8 cellular contexts compared by ENCODE assay signal in the genomic region with DNA sequence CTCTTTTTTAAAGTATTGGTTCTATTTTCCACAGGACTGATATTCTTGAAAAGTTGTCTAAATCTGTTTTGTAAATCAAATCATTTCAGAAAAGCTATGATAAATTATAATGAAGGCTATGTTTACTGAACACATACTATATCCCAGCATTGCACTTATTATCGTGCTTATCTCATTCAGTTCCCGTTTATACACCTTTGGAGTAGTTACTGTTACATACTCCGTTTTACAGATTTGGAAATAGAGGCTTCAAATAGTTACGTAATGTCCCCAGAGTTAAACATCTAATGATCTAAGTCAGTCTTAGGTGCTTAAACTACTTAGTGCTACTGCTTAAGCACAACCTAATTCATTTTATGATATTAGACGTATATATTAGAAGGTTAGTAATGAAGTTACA. TPM values are rescaled to one million over a fixed set of nuclear protein-coding genes. Genes with fewer than 3 reads are reported as not detected.
DNase-seq lines count a peak whose midpoint lies in the region; ATAC-seq lines count a peak whose summit lies in the region.

No MANE protein-coding gene starts in this region.

- H3K4me3 ChIP-seq in GM08714 (ENCODE audit: low read length) (peak overlapping the region; percentile 92), SK-N-MC (peak overlapping the region; percentile 84), right cardiac atrium (ENCODE audit: low read length) (peak overlapping the region; percentile 80), skeletal muscle satellite cell (ENCODE audit: low read length) (peak overlapping the region; percentile 83)

- H3K4me1 ChIP-seq in right cardiac atrium (ENCODE audit: control insufficient read depth, insufficient read depth, low read length) (peaks cover 2% of the 10 kb centered on the region), skeletal muscle satellite cell (ENCODE audit: control insufficient read depth, insufficient read depth, low read length) (peaks cover 4% of the 10 kb centered on the region)

- 51% methylated on average over 5 of the region's 5 CpGs for WGBS in right cardiac atrium

- H3K27me3 Mint-ChIP-seq in activated naive CD4-positive, alpha-beta T cell treated with anti-CD3 and anti-CD28 coated beads for 36 hours (ENCODE audit: low read depth) = no peaks in the 10 kb centered on the region

- H3K9ac ChIP-seq in SK-N-MC (ENCODE audit: insufficient read length) = peak overlapping the region; percentile 99
- peak overlapping the region; percentile 90 for H3K9ac ChIP-seq in skeletal muscle satellite cell (ENCODE audit: low read depth, low read length)

- intact Hi-C loops in right cardiac atrium (cut with DNase I) = loop anchor here (2.0 to 5.0 kb wide), 3 partner anchors 46 to 278 kb away; no protein-coding TSS in a partner anchor
- intact Hi-C loops in activated naive CD4-positive, alpha-beta T cell treated with anti-CD3 and anti-CD28 coated beads for 36 hours (cut with micrococcal nuclease) = loop anchor here (1.0 to 5.0 kb wide), 8 partner anchors 103 to 1102 kb away; a partner anchor contains a TSS

- H3K36me3 Mint-ChIP-seq in activated naive CD4-positive, alpha-beta T cell treated with anti-CD3 and anti-CD28 coated beads for 36 hours (ENCODE audit: low read depth) = peaks cover 12% of the 10 kb centered on the region

- no peaks in the 10 kb centered on the region for H3K9me3 Mint-ChIP-seq in activated naive CD4-positive, alpha-beta T cell treated with anti-CD3 and anti-CD28 coated beads for 36 hours

- peaks cover 32% of the 10 kb centered on the region for H3K4me1 Mint-ChIP-seq in activated naive CD4-positive, alpha-beta T cell treated with anti-CD3 and anti-CD28 coated beads for 36 hours (ENCODE audit: low read depth)

- H3K27me3 ChIP-seq in right cardiac atrium (ENCODE audit: control insufficient read depth, insufficient read depth) (no peaks in the 10 kb centered on the region), skeletal muscle satellite cell (ENCODE audit: control insufficient read depth, insufficient read depth, low read length) (no peaks in the 10 kb centered on the region)

- DNase-seq in SK-N-MC (ENCODE audit: low read depth, low spot score) (no peak), right cardiac atrium (no peak), cerebellar cortex (ENCODE audit: low spot score) (no peak), CD1c-positive myeloid dendritic cell (ENCODE audit: extremely low spot score) (no peak)
- no peak for DNase-seq in stimulated activated CD4-positive, alpha-beta T cell treated with anti-CD3 and anti-CD28 coated beads, Interleukin-2, amount 100 ng/mL, for 48 hours
- no peak for DNase-seq in activated naive CD4-positive, alpha-beta T cell treated with anti-CD3 and anti-CD28 coated beads for 36 hours

- no peak overlapping the region for H3K4me3 Mint-ChIP-seq in activated naive CD4-positive, alpha-beta T cell treated with anti-CD3 and anti-CD28 coated beads for 36 hours

- H3K27ac Mint-ChIP-seq in activated naive CD4-positive, alpha-beta T cell treated with anti-CD3 and anti-CD28 coated beads for 36 hours = no peak overlapping the region

- H3K27ac ChIP-seq in SK-N-MC (no peak overlapping the region), right cardiac atrium (ENCODE audit: low read length) (no peak overlapping the region)

- CTCF ChIA-PET in activated naive CD4-positive, alpha-beta T cell treated with anti-CD3 and anti-CD28 coated beads for 36 hours (lab: Charles Lee) = interaction anchor here (0.6 to 2.5 kb wide), 9 partner anchors 18 to 284 kb away, joined by 3 to 9 read pairs (median 4); a partner anchor contains a TSS

- H3K36me3 ChIP-seq in SK-N-MC (ENCODE audit: insufficient read depth, low read length) (no peaks in the 10 kb centered on the region; the same call in 1 of the 2 replicates), skeletal muscle satellite cell (ENCODE audit: insufficient read depth, low read length) (no peaks in the 10 kb centered on the region)

- no peaks in the 10 kb centered on the region for H3K9me3 ChIP-seq in SK-N-MC (ENCODE audit: low read depth, low read length)
- no peaks in the 10 kb centered on the region for H3K9me3 ChIP-seq in right cardiac atrium (ENCODE audit: control insufficient read depth, low read length)
- no peaks in the 10 kb centered on the region for H3K9me3 ChIP-seq in skeletal muscle satellite cell (replicated peaks; ENCODE audit: low read length)

- H3K4me2 ChIP-seq in skeletal muscle satellite cell (ENCODE audit: low read length) = peak overlapping the region; percentile 90

- ATAC-seq in right cardiac atrium = no peak

RNA-seq across cellular contexts. Expression of a gene that starts 1.2 kb away (rescaled TPM):
- 10 to 100 TPM; 14.4 to 22.1 (median 19.6) TPM for total RNA-seq in right cardiac atrium
- 12.2 TPM for polyA plus RNA-seq in right cardiac atrium
- 63.1 and 73.5 TPM in 2 replicates for total RNA-seq in skeletal muscle satellite cell (2012; rRNA removed)
- total RNA-seq in activated naive CD4-positive, alpha-beta T cell treated with anti-CD3 and anti-CD28 coated beads for 36 hours = 100 to 1,000 TPM; 155 to 162 TPM

RNA-seq across cellular contexts. Expression of a gene that starts 49.0 kb away (rescaled TPM):
- total RNA-seq in right cardiac atrium = 10 to 100 TPM; 25.3 to 33.1 (median 29.3) TPM
- polyA plus RNA-seq in right cardiac atrium = 9.9 TPM
- 8.1 TPM in 2 replicates for total RNA-seq in skeletal muscle satellite cell (2012; rRNA removed)
- 10 to 100 TPM; 16.6 to 20.3 TPM for total RNA-seq in activated naive CD4-positive, alpha-beta T cell treated with anti-CD3 and anti-CD28 coated beads for 36 hours

Comparison
In these comparisons a context has a peak if more than half of its experiments do, and no peak if none do; other contexts are left out.
1. RNA of a gene that starts 1.2 kb away (total RNA-seq): 155 to 162 TPM in activated naive CD4-positive, alpha-beta T cell treated with anti-CD3 and anti-CD28 coated beads for 36 hours; 14.4 to 22.1 TPM in right cardiac atrium; every median in the first group is over 4 times any median in the second.
2. Peak in every context shown above with its lines, with median percentiles within 50 percentile points of each other: H3K4me3 ChIP-seq.